10 cellular contexts compared by ENCODE assay signal in the genomic region with DNA sequence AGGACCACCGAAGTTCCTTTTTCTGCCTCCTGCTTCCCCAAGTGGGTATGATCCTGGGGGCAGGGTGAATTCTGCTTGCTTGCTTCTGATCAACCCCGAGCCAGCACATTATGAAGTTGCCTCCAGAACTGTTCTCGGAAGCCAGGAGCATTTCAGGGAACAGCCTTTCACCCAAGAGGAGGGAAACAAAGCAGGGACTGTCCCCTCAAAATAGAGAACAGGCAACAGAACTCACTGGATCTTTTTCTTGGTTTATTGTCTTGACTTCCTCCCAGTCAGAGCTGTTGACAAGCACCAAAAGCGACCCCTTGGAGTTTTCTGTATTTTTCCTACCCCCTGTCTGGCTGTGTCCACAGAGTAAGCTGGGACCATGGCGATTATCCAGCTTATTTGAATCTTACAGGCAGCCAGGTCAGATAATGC.
DNase-seq lines count a peak whose midpoint lies in the region; ATAC-seq, FAIRE-seq and TF ChIP-seq lines count a peak whose summit lies in the region.
"Had no signal": no experiment of that assay in that cellular context is flagged by ENCODE, and none has a peak within 500 bp of the region (broad histone marks: within the 10 kb centered on the region; RNA-seq: fewer than 3 reads in every experiment).

No MANE protein-coding gene starts in this region.

- no peak overlapping the region for H3K4me3 ChIP-seq in right lobe of liver
- H3K4me3 ChIP-seq in HepG2 (replicated peaks in 1 of 3; ENCODE audit: insufficient read depth in 1 of 3, low read depth in 2 of 3, low read length in 3 of 3), result no peak overlapping the region
- H3K4me3 ChIP-seq in mesodermal cell (ENCODE audit: extremely low read depth, insufficient read depth, low read length, poor library complexity, severe bottlenecking), result no peak overlapping the region
- H3K4me3 ChIP-seq in transverse colon, result no peak overlapping the region

- TF ChIP-seq EP300 in HepG2 (IDR thresholded peaks at IDR 0.05; ENCODE audit: low read depth in 2 of 2, low read length in 2 of 2) (no peak), HepG2 (CRISPR knock-in tag; IDR thresholded peaks at IDR 0.05; ENCODE audit: borderline replicate concordance) (no peak), transverse colon (IDR thresholded peaks at IDR 0.05; ENCODE audit: low read depth) (no peak)

- FAIRE-seq in HepG2 (lab: Jason Lieb, UNC), result no peak
- FAIRE-seq: TTC549 had no signal

- TF ChIP-seq CTCF in right lobe of liver (IDR thresholded peaks at IDR 0.05) (no peak), HepG2 (CRISPR knock-in tag; IDR thresholded peaks at IDR 0.05) (no peak), transverse colon (IDR thresholded peaks at IDR 0.05) (no peak)

- peak overlapping the region; percentile 85 for H3K27ac Mint-ChIP-seq in activated naive CD8-positive, alpha-beta T cell treated with anti-CD3 and anti-CD28 coated beads, Interleukin-2, amount 50 U/mL, for 24 hours

- no peak overlapping the region for H3K4me2 ChIP-seq in HepG2 (ENCODE audit: low read depth, low read length)

- H3K9ac ChIP-seq in HepG2 (ENCODE audit: insufficient read depth, low read depth, low read length), result no peak overlapping the region

- no peak overlapping the region for H2AFZ ChIP-seq in HepG2 (ENCODE audit: low read length)

- no peaks in the 10 kb centered on the region for H3K79me2 ChIP-seq in HepG2 (ENCODE audit: insufficient read depth, low read length)

- no peaks in the 10 kb centered on the region for H4K20me1 ChIP-seq in HepG2 (ENCODE audit: insufficient read depth, low read length)

- TF ChIP-seq RAD21 in HepG2 (CRISPR knock-in tag; IDR thresholded peaks at IDR 0.05), result no peak

- intact Hi-C loops in right lobe of liver (cut with DNase I), result no loop called here
- intact Hi-C loops in HepG2 (cut with micrococcal nuclease; ENCODE audit: unreplicated experiment), result no loop called here
- intact Hi-C loops in transverse colon (cut with DNase I; ENCODE audit: low total_unique reads), result no loop called here

- H3K36me3 ChIP-seq in right lobe of liver (no peaks in the 10 kb centered on the region), HepG2 (replicated peaks in 1 of 2; ENCODE audit: control insufficient read depth in 1 of 2, insufficient read depth in 2 of 2, low read length in 2 of 2) (no peaks in the 10 kb centered on the region), mesodermal cell (ENCODE audit: control insufficient read depth, insufficient read depth, low read length) (no peaks in the 10 kb centered on the region), transverse colon (no peaks in the 10 kb centered on the region)

- no peaks in the 10 kb centered on the region for H3K9me3 ChIP-seq in right lobe of liver
- H3K9me3 ChIP-seq in HepG2 (ENCODE audit: low read length), result no peaks in the 10 kb centered on the region
- H3K9me3 ChIP-seq in mesodermal cell (ENCODE audit: control insufficient read depth, low read length), result no peaks in the 10 kb centered on the region
- no peaks in the 10 kb centered on the region for H3K9me3 ChIP-seq in transverse colon

- CTCF ChIA-PET in HepG2 (lab: Yijun Ruan, JAX; ENCODE audit: low intra/inter-chr PET ratio, low total read pairs), result no interaction called here

- H3K4me1 Mint-ChIP-seq in activated naive CD8-positive, alpha-beta T cell treated with anti-CD3 and anti-CD28 coated beads, Interleukin-2, amount 50 U/mL, for 24 hours, result peaks cover 91% of the 10 kb centered on the region

- DNase-seq in right lobe of liver (no peak), HepG2 (ENCODE audit: low spot score) (no peak), transverse colon (peak; percentile 19), ecto neural progenitor cell (ENCODE audit: low spot score) (no peak), SHP77 treated with DMSO at 0.1 percent for 48 hours (lab: John Stamatoyannopoulos, UW) (no peak)
- peak; percentile 29 for DNase-seq in activated naive CD8-positive, alpha-beta T cell treated with anti-CD3 and anti-CD28 coated beads, Interleukin-2, amount 50 U/mL, for 24 hours

- no peaks in the 10 kb centered on the region for H3K36me3 Mint-ChIP-seq in activated naive CD8-positive, alpha-beta T cell treated with anti-CD3 and anti-CD28 coated beads, Interleukin-2, amount 50 U/mL, for 24 hours (ENCODE audit: low read depth)

- no TSS peak for BruUV-seq in HepG2 (replicated peaks; lab: Mats Ljungman, UMichigan)

- in situ Hi-C loops in HepG2 (cut with HindIII; ENCODE audit: extremely low pct_ligation_motif_present, low pct_unique_long_range_greater_than_20kb), result no loop called here
- in situ Hi-C loops in transverse colon (cut with MboI; ENCODE audit: low pct_ligation_motif_present in 1 of 4, low pct_unique_long_range_greater_than_20kb in 1 of 4, low sequenced_read_pairs in 3 of 4), result no loop called here

- POLR2A ChIA-PET in HepG2 (lab: Yijun Ruan, JAX), result no interaction called here

- peaks cover 3% of the 10 kb centered on the region for H3K9me3 Mint-ChIP-seq in activated naive CD8-positive, alpha-beta T cell treated with anti-CD3 and anti-CD28 coated beads, Interleukin-2, amount 50 U/mL, for 24 hours

- TF ChIP-seq POLR2A in right lobe of liver (IDR thresholded peaks at IDR 0.05), result no peak
- no peak for TF ChIP-seq POLR2A in HepG2 (IDR thresholded peaks at IDR 0.05; ENCODE audit: insufficient read depth in 1 of 2, low read depth in 2 of 2, low read length in 2 of 2)
- TF ChIP-seq POLR2A in transverse colon (IDR thresholded peaks at IDR 0.05), result no peak

- no peaks in the 10 kb centered on the region for H3K27me3 ChIP-seq in right lobe of liver
- no peaks in the 10 kb centered on the region for H3K27me3 ChIP-seq in HepG2 (ENCODE audit: control insufficient read depth in 1 of 2, insufficient read depth in 2 of 2, low read length in 2 of 2)
- H3K27me3 ChIP-seq in transverse colon, result no peaks in the 10 kb centered on the region

- H3K4me3 Mint-ChIP-seq in activated naive CD8-positive, alpha-beta T cell treated with anti-CD3 and anti-CD28 coated beads, Interleukin-2, amount 50 U/mL, for 24 hours, result peak overlapping the region; percentile 67

- H3K27me3 Mint-ChIP-seq in activated naive CD8-positive, alpha-beta T cell treated with anti-CD3 and anti-CD28 coated beads, Interleukin-2, amount 50 U/mL, for 24 hours, result no peaks in the 10 kb centered on the region

- 38% methylated on average over 3 of the region's 5 CpGs for WGBS in right lobe of liver (ENCODE audit: insufficient coverage, low coverage, low lambda C conversion rate, missing lambda C conversion rate)
- 0% methylated on average over 5 of the region's 5 CpGs for WGBS in HepG2 (ENCODE audit: low lambda C conversion rate)
- WGBS in mesodermal cell (ENCODE audit: insufficient coverage in 2 of 2), 2 experiments, result 61 to 82% methylated on average over 3 to 5 of the region's 5 CpGs
- 60 to 73% methylated on average over 2 to 5 of the region's 5 CpGs for WGBS in transverse colon (ENCODE audit: low coverage in 1 of 2), 2 donors

- H3K27ac ChIP-seq in right lobe of liver, result peak overlapping the region in 1 of 3 donors; percentile 8
- H3K27ac ChIP-seq in HepG2 (ENCODE audit: extremely low read length, insufficient read depth, low read length), result no peak overlapping the region
- peak overlapping the region; percentile 26 for H3K27ac ChIP-seq in mesodermal cell (ENCODE audit: low read depth, low read length, severe bottlenecking)
- peak overlapping the region; percentile 19 to 59 (median 54) for H3K27ac ChIP-seq in transverse colon
- H3K27ac ChIP-seq: C4-2B had no signal

- peaks cover 0 to 16% (median 4%) of the 10 kb centered on the region in 4 donors for H3K4me1 ChIP-seq in right lobe of liver
- no peaks in the 10 kb centered on the region for H3K4me1 ChIP-seq in HepG2 (ENCODE audit: insufficient read depth, low read length)
- H3K4me1 ChIP-seq in mesodermal cell (ENCODE audit: control insufficient read depth, insufficient read depth, low read length, poor library complexity, severe bottlenecking), result peaks cover 20% of the 10 kb centered on the region
- H3K4me1 ChIP-seq in transverse colon, result peaks cover 16 to 67% (median 27%) of the 10 kb centered on the region in 4 donors

- ATAC-seq in right lobe of liver (peak in 3 of 4 donors; percentile 6 to 39 (median 35)), HepG2 (no peak), GM18867 (IDR thresholded peaks at IDR 0.05; ENCODE audit: unreplicated experiment) (no peak)
- ATAC-seq in activated naive CD8-positive, alpha-beta T cell treated with anti-CD3 and anti-CD28 coated beads, Interleukin-2, amount 50 U/mL, for 24 hours, result peak; percentile 8

TF ChIP-seq in HepG2, 621 proteins besides CTCF, POLR2A, EP300 and RAD21:
- TF ChIP-seq TSC22D2 (CRISPR knock-in tag; IDR thresholded peaks at IDR 0.05; ENCODE audit: borderline replicate concordance), result no peak
- no peak for TF ChIP-seq PRMT3 (CRISPR knock-in tag; IDR thresholded peaks at IDR 0.05; ENCODE audit: borderline replicate concordance, low read depth)
- no peak for TF ChIP-seq HES4 (CRISPR knock-in tag; IDR thresholded peaks at IDR 0.05; ENCODE audit: borderline replicate concordance)

Comparison
In these comparisons a context has a peak if more than half of its experiments do, and no peak if none do; other contexts are left out.
1. ATAC-seq: peak in right lobe of liver (3 of 4) and activated naive CD8-positive, alpha-beta T cell treated with anti-CD3 and anti-CD28 coated beads, Interleukin-2, amount 50 U/mL, for 24 hours (single experiment); none in HepG2 (single experiment) and GM18867 (single experiment).
2. DNase-seq: peak in activated naive CD8-positive, alpha-beta T cell treated with anti-CD3 and anti-CD28 coated beads, Interleukin-2, amount 50 U/mL, for 24 hours (single experiment) and transverse colon (single experiment); none in right lobe of liver (0 of 3), HepG2 (single experiment), ecto neural progenitor cell (single experiment) and SHP77 treated with DMSO at 0.1 percent for 48 hours (single experiment).